In genomic region chr7:24024276-24024675, GRCh38 we compare ENCODE assay signal across 20 cellular contexts.
"Had no signal": no experiment of that assay in that cellular context is flagged by ENCODE, and none has a peak within 500 bp of the region (broad histone marks: within the 10 kb centered on the region; RNA-seq: fewer than 3 reads in every experiment).

No MANE protein-coding gene starts in this region.

- ATAC-seq: activated CD8-positive, alpha-beta memory T cell treated with anti-CD3 and anti-CD28 coated beads, Interleukin-2, amount 10 ng/mL, durations not matched to agents 7 days and 5 days; esophagus mucosa; gastroesophageal sphincter; heart left ventricle; naive thymus-derived CD4-positive, alpha-beta T cell; upper lobe of right lung had no signal

- H3K27me3 ChIP-seq: breast epithelium, gastroesophageal sphincter, heart left ventricle, sigmoid colon, upper lobe of right lung had no signal

- FAIRE-seq: kidney had no signal

- H3K27ac ChIP-seq: breast epithelium, gastroesophageal sphincter, heart left ventricle, left ventricle myocardium inferior, sigmoid colon, upper lobe of right lung had no signal

- DNase-seq: activated CD4-positive, alpha-beta memory T cell treated with anti-CD3 and anti-CD28 coated beads, Interleukin-2, amount 10 ng/mL, durations not matched to agents 7 days and 5 days; activated CD4-positive, alpha-beta T cell treated with anti-CD3 and anti-CD28 coated beads for 48 hours; activated CD4-positive, CD25-positive, alpha-beta regulatory T cell; activated CD8-positive, alpha-beta memory T cell treated with anti-CD3 and anti-CD28 coated beads, Interleukin-2, amount 10 ng/mL, durations not matched to agents 7 days and 5 days; activated naive CD4-positive, alpha-beta T cell treated with Interleukin-2 at 50 U/mL for 16 hours; activated T-cell treated with anti-CD3 and anti-CD28 coated beads, Interleukin-2, amount 50 U/mL, for 24 hours; cortex of kidney; heart left ventricle; kidney; left ventricle myocardium inferior; naive thymus-derived CD4-positive, alpha-beta T cell; nucleus accumbens; sigmoid colon; stimulated activated CD8-positive, alpha-beta memory T cell treated with anti-CD3 and anti-CD28 coated beads, Interleukin-4, amount 100 ng/mL, for 48 hours; stimulated activated naive CD4-positive, alpha-beta T cell; T1000; upper lobe of right lung had no signal

- H3K4me3 ChIP-seq: breast epithelium, gastroesophageal sphincter, heart left ventricle, left ventricle myocardium inferior, sigmoid colon, upper lobe of right lung had no signal

- H3K9me3 ChIP-seq: breast epithelium, gastroesophageal sphincter, heart left ventricle, left ventricle myocardium inferior, sigmoid colon, upper lobe of right lung had no signal

- H3K4me1 ChIP-seq: breast epithelium, gastroesophageal sphincter, heart left ventricle, left ventricle myocardium inferior, sigmoid colon, upper lobe of right lung had no signal

- H3K36me3 ChIP-seq: breast epithelium, gastroesophageal sphincter, heart left ventricle, left ventricle myocardium inferior, sigmoid colon, upper lobe of right lung had no signal
